In the genomic region with DNA sequence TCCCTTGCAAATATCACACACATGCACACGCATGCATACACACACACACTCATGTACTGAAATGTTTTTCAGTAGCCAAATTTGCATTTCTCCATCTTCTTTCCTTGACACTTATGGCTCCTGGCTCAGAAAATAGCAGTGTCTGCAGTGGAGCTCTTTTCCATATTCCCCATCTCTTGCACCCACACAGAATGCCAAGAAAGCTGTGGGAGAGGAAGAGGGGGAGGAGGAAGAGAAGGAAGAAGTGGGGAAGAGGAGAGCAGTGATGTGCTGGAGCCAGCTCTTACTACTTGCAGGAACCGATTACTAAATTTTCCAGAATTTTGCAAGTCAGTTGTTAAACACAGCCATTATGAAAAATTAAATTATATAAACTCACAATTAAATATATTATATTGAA, we compare ENCODE assay signal across 13 cellular contexts. TPM values are rescaled to one million over a fixed set of nuclear protein-coding genes. Genes with fewer than 3 reads are reported as not detected.
"Had no signal": no experiment of that assay in that cellular context is flagged by ENCODE, and none has a peak within 500 bp of the region (broad histone marks: within the 10 kb centered on the region; RNA-seq: fewer than 3 reads in every experiment).

No MANE protein-coding gene starts in this region.

- H3K9me3 Mint-ChIP-seq: T-cell had no signal

- H3K9me3 ChIP-seq: MG63, SJCRH30 had no signal

- H3K36me3 Mint-ChIP-seq: T-cell had no signal

- H3K4me3 Mint-ChIP-seq: T-cell had no signal

- H3K27ac ChIP-seq: PC-9, RWPE1, SJCRH30, SK-N-MC had no signal

- H3K4me3 ChIP-seq: MG63, PC-9, SJCRH30, SK-N-MC had no signal

- H2AFZ ChIP-seq: PC-9 had no signal

- H3K36me3 ChIP-seq: MG63, SJCRH30 had no signal

- DNase-seq: NCI-H1436, SJCRH30, T-cell had no signal

- H3K27ac Mint-ChIP-seq: T-cell had no signal

- H3K27me3 ChIP-seq: MG63, SJCRH30 had no signal

RNA-seq across cellular contexts. Expression of a gene that starts 9.9 kb away (rescaled TPM):
- total RNA-seq: M059J, NCI-H460, OCI-LY7, PC-9, Right ventricle myocardium inferior, RPMI7951, SJCRH30, SK-MEL-5, T-cell had no signal

RNA-seq across cellular contexts. Expression of a gene that starts 28.2 kb away (rescaled TPM):
- total RNA-seq: M059J, NCI-H460, OCI-LY7, PC-9, RPMI7951, SJCRH30 had no signal
